22 cellular contexts compared by ENCODE assay signal in genomic region chr2:239856620-239857285, GRCh38.
DNase-seq lines count a peak whose midpoint lies in the region; TF ChIP-seq lines count a peak whose summit lies in the region.
"Had no signal": no experiment of that assay in that cellular context is flagged by ENCODE, and none has a peak within 500 bp of the region (broad histone marks: within the 10 kb centered on the region; RNA-seq: fewer than 3 reads in every experiment).

No MANE protein-coding gene starts in this region.

- DNase-seq in activated CD4-positive, alpha-beta memory T cell treated with anti-CD3 and anti-CD28 coated beads, Interleukin-2, amount 10 ng/mL, durations not matched to agents 7 days and 5 days = peak; percentile 7
- no peak for DNase-seq in activated CD4-positive, alpha-beta memory T cell treated with anti-CD3 and anti-CD28 coated beads for 36 hours
- peak; percentile 27 for DNase-seq in endodermal cell
- DNase-seq in neuronal stem cell (ENCODE audit: low spot score) = no peak
- peak; percentile 29 for DNase-seq in ureter (ENCODE audit: low spot score)
- no peak for DNase-seq in midbrain (lab: John Stamatoyannopoulos, UW)
- DNase-seq in dorsolateral prefrontal cortex = no peak
- DNase-seq: Caco-2, GM23248, H7, Karpas-422, NCI-H1105, NCI-H146, NCI-H1930, NCI-H2107, NCI-H446, NCI-H524 treated with DMSO at 0.1 percent for 48 hours, NCI-H774 had no signal

- no peak overlapping the region for H3K23ac ChIP-seq in neuronal stem cell (ENCODE audit: low read depth, low read length, poor library complexity)

- peak overlapping the region; percentile 4 for H2BK120ac ChIP-seq in neuronal stem cell (ENCODE audit: low read depth, low read length)

- peak overlapping the region; percentile 24 for H3K18ac ChIP-seq in neuronal stem cell (ENCODE audit: low read length)

- no peaks in the 10 kb centered on the region for H3K79me1 ChIP-seq in neuronal stem cell (ENCODE audit: low read depth, low read length)

- CTCF ChIA-PET in activated CD4-positive, alpha-beta memory T cell treated with anti-CD3 and anti-CD28 coated beads, Interleukin-2, amount 10 ng/mL, durations not matched to agents 7 days and 5 days (lab: Charles Lee) = no interaction called here
- CTCF ChIA-PET in activated CD4-positive, alpha-beta memory T cell treated with anti-CD3 and anti-CD28 coated beads for 36 hours (lab: Charles Lee) = no interaction called here

- H3K4me3 Mint-ChIP-seq in activated CD4-positive, alpha-beta memory T cell treated with anti-CD3 and anti-CD28 coated beads, Interleukin-2, amount 10 ng/mL, durations not matched to agents 7 days and 5 days = no peak overlapping the region
- no peak overlapping the region for H3K4me3 Mint-ChIP-seq in activated CD4-positive, alpha-beta memory T cell treated with anti-CD3 and anti-CD28 coated beads for 36 hours
- no peak overlapping the region for H3K4me3 Mint-ChIP-seq in endodermal cell
- H3K4me3 Mint-ChIP-seq: B cell; CD8-positive, alpha-beta T cell had no signal

- no peak overlapping the region for H3K9ac ChIP-seq in endodermal cell (ENCODE audit: extremely low read depth, low read length, poor library complexity, severe bottlenecking)
- no peak overlapping the region for H3K9ac ChIP-seq in neuronal stem cell (ENCODE audit: low read depth, low read length, poor library complexity)
- H3K9ac ChIP-seq: GM23248 had no signal

- no peak overlapping the region for H3K4ac ChIP-seq in neuronal stem cell (ENCODE audit: low read length)

- peaks cover 11% of the 10 kb centered on the region for H3K27me3 Mint-ChIP-seq in activated CD4-positive, alpha-beta memory T cell treated with anti-CD3 and anti-CD28 coated beads, Interleukin-2, amount 10 ng/mL, durations not matched to agents 7 days and 5 days
- H3K27me3 Mint-ChIP-seq in activated CD4-positive, alpha-beta memory T cell treated with anti-CD3 and anti-CD28 coated beads for 36 hours = peaks cover 10% of the 10 kb centered on the region
- H3K27me3 Mint-ChIP-seq in endodermal cell (ENCODE audit: insufficient read depth) = peaks cover 76% of the 10 kb centered on the region

- intact Hi-C loops in activated CD4-positive, alpha-beta memory T cell treated with anti-CD3 and anti-CD28 coated beads for 36 hours (cut with micrococcal nuclease) = no loop called here
- intact Hi-C loops in dorsolateral prefrontal cortex (cut with DNase I) = no loop called here

- no peak overlapping the region for H4K91ac ChIP-seq in neuronal stem cell (ENCODE audit: low read depth, low read length, poor library complexity)

- no peak overlapping the region for H3K4me2 ChIP-seq in neuronal stem cell (ENCODE audit: insufficient read depth, low read length, poor library complexity, severe bottlenecking)

- H3K4me3 ChIP-seq in endodermal cell (ENCODE audit: low read length) = no peak overlapping the region
- no peak overlapping the region for H3K4me3 ChIP-seq in neuronal stem cell (ENCODE audit: low read length in 2 of 2)
- no peak overlapping the region for H3K4me3 ChIP-seq in dorsolateral prefrontal cortex
- H3K4me3 ChIP-seq: GM23248 had no signal

- no peak overlapping the region for H2AFZ ChIP-seq in neuronal stem cell (ENCODE audit: low read length)
- H2AFZ ChIP-seq: GM23248 had no signal

- no peaks in the 10 kb centered on the region for H3K9me3 Mint-ChIP-seq in activated CD4-positive, alpha-beta memory T cell treated with anti-CD3 and anti-CD28 coated beads, Interleukin-2, amount 10 ng/mL, durations not matched to agents 7 days and 5 days
- H3K9me3 Mint-ChIP-seq in activated CD4-positive, alpha-beta memory T cell treated with anti-CD3 and anti-CD28 coated beads for 36 hours = no peaks in the 10 kb centered on the region
- H3K9me3 Mint-ChIP-seq in endodermal cell = peaks cover 9% of the 10 kb centered on the region
- H3K9me3 Mint-ChIP-seq: CD8-positive, alpha-beta T cell had no signal

- 92 to 98% methylated on average over 7 to 8 of the region's 8 CpGs for WGBS in endodermal cell (ENCODE audit: insufficient coverage in 1 of 2, insufficient read length in 1 of 2), 2 experiments
- no CpG with 5 or more reads among the region's 8 CpGs for WGBS in neuronal stem cell (ENCODE audit: extremely low coverage in 2 of 2, insufficient read length in 2 of 2, insufficient replicate concordance in 1 of 2), 2 donors

- peak overlapping the region; percentile 51 for H2AK5ac ChIP-seq in neuronal stem cell (ENCODE audit: low read depth, low read length)

- peaks cover 3% of the 10 kb centered on the region for H3K4me1 Mint-ChIP-seq in activated CD4-positive, alpha-beta memory T cell treated with anti-CD3 and anti-CD28 coated beads, Interleukin-2, amount 10 ng/mL, durations not matched to agents 7 days and 5 days
- peaks cover 5% of the 10 kb centered on the region for H3K4me1 Mint-ChIP-seq in activated CD4-positive, alpha-beta memory T cell treated with anti-CD3 and anti-CD28 coated beads for 36 hours (ENCODE audit: low read depth)
- H3K4me1 Mint-ChIP-seq in endodermal cell = no peaks in the 10 kb centered on the region
- H3K4me1 Mint-ChIP-seq: B cell had no signal

- TF ChIP-seq CTCF in endodermal cell (conservative IDR thresholded peaks at IDR 0.05) (no peak), dorsolateral prefrontal cortex (IDR thresholded peaks at IDR 0.05 in 54 of 56, conservative IDR thresholded peaks at IDR 0.05 in 2 of 56; ENCODE audit: low read depth in 1 of 56, partially characterized antibody in 56 of 56) (no peak)

- no peak overlapping the region for H2BK5ac ChIP-seq in neuronal stem cell (ENCODE audit: low read length)

- no peak overlapping the region for H4K8ac ChIP-seq in neuronal stem cell (ENCODE audit: low read depth, low read length)

- no peak overlapping the region for H3K27ac Mint-ChIP-seq in activated CD4-positive, alpha-beta memory T cell treated with anti-CD3 and anti-CD28 coated beads, Interleukin-2, amount 10 ng/mL, durations not matched to agents 7 days and 5 days
- no peak overlapping the region for H3K27ac Mint-ChIP-seq in activated CD4-positive, alpha-beta memory T cell treated with anti-CD3 and anti-CD28 coated beads for 36 hours
- H3K27ac Mint-ChIP-seq in endodermal cell = no peak overlapping the region
- H3K27ac Mint-ChIP-seq: B cell; CD8-positive, alpha-beta T cell had no signal

- H3K14ac ChIP-seq in neuronal stem cell (ENCODE audit: low read length) = no peak overlapping the region

- H3K36me3 ChIP-seq in endodermal cell (ENCODE audit: control insufficient read depth, insufficient read depth, low read length) = no peaks in the 10 kb centered on the region
- no peaks in the 10 kb centered on the region for H3K36me3 ChIP-seq in neuronal stem cell (replicated peaks in 1 of 2; ENCODE audit: control insufficient read depth in 2 of 2, insufficient read depth in 2 of 2, low read length in 2 of 2)

- H3K9me3 ChIP-seq in endodermal cell (ENCODE audit: control insufficient read depth, low read length) = no peaks in the 10 kb centered on the region
- peaks cover 0 to 4% of the 10 kb centered on the region in 2 donors for H3K9me3 ChIP-seq in neuronal stem cell (replicated peaks in 1 of 2; ENCODE audit: control insufficient read depth in 2 of 2, insufficient read depth in 1 of 2, low read depth in 1 of 2, low read length in 2 of 2)
- H3K9me3 ChIP-seq: Caco-2 had no signal

- no peak overlapping the region for H3K27ac ChIP-seq in endodermal cell (ENCODE audit: low read depth, low read length)
- no peak overlapping the region for H3K27ac ChIP-seq in neuronal stem cell (replicated peaks; ENCODE audit: low read length)
- H3K27ac ChIP-seq in dorsolateral prefrontal cortex = no peak overlapping the region
- H3K27ac ChIP-seq: 22Rv1, C4-2B, GM23248 had no signal

- H3K27me3 ChIP-seq in endodermal cell (ENCODE audit: control insufficient read depth, insufficient read depth, low read length, poor library complexity, severe bottlenecking) (peaks cover 80% of the 10 kb centered on the region), neuronal stem cell (ENCODE audit: control insufficient read depth in 3 of 3, insufficient read depth in 3 of 3, low read depth in 1 of 3, low read length in 3 of 3) (no peaks in the 10 kb centered on the region), dorsolateral prefrontal cortex (no peaks in the 10 kb centered on the region)

- no peaks in the 10 kb centered on the region for H3K36me3 Mint-ChIP-seq in activated CD4-positive, alpha-beta memory T cell treated with anti-CD3 and anti-CD28 coated beads, Interleukin-2, amount 10 ng/mL, durations not matched to agents 7 days and 5 days (ENCODE audit: low read depth)
- H3K36me3 Mint-ChIP-seq in activated CD4-positive, alpha-beta memory T cell treated with anti-CD3 and anti-CD28 coated beads for 36 hours = no peaks in the 10 kb centered on the region
- H3K36me3 Mint-ChIP-seq in endodermal cell (ENCODE audit: low read depth) = no peaks in the 10 kb centered on the region
- H3K36me3 Mint-ChIP-seq: CD8-positive, alpha-beta T cell had no signal

- H2BK12ac ChIP-seq in neuronal stem cell (ENCODE audit: low read length) = no peak overlapping the region

- POLR2A ChIA-PET in activated CD4-positive, alpha-beta memory T cell treated with anti-CD3 and anti-CD28 coated beads, Interleukin-2, amount 10 ng/mL, durations not matched to agents 7 days and 5 days (lab: Charles Lee) = no interaction called here
- POLR2A ChIA-PET in activated CD4-positive, alpha-beta memory T cell treated with anti-CD3 and anti-CD28 coated beads for 36 hours (lab: Charles Lee) = no interaction called here

- no peaks in the 10 kb centered on the region for H3K4me1 ChIP-seq in endodermal cell (ENCODE audit: control insufficient read depth, insufficient read depth, low read length)
- peaks cover 3 to 5% of the 10 kb centered on the region in 2 donors for H3K4me1 ChIP-seq in neuronal stem cell (ENCODE audit: control insufficient read depth in 2 of 2, insufficient read depth in 1 of 2, low read depth in 1 of 2, low read length in 2 of 2)
- H3K4me1 ChIP-seq: Caco-2 had no signal

- H2BK15ac ChIP-seq in neuronal stem cell (ENCODE audit: low read length) = peak overlapping the region; percentile 33

Comparison
In these comparisons a context has a peak if more than half of its experiments do, and no peak if none do; other contexts are left out.
1. DNase-seq: peak in activated CD4-positive, alpha-beta memory T cell treated with anti-CD3 and anti-CD28 coated beads, Interleukin-2, amount 10 ng/mL, durations not matched to agents 7 days and 5 days (single experiment), endodermal cell (single experiment) and ureter (single experiment); none in activated CD4-positive, alpha-beta memory T cell treated with anti-CD3 and anti-CD28 coated beads for 36 hours (single experiment), neuronal stem cell (single experiment), midbrain (single experiment) and dorsolateral prefrontal cortex (0 of 10).